Comparison of ENCODE assay signal across 13 cellular contexts in the genomic region with DNA sequence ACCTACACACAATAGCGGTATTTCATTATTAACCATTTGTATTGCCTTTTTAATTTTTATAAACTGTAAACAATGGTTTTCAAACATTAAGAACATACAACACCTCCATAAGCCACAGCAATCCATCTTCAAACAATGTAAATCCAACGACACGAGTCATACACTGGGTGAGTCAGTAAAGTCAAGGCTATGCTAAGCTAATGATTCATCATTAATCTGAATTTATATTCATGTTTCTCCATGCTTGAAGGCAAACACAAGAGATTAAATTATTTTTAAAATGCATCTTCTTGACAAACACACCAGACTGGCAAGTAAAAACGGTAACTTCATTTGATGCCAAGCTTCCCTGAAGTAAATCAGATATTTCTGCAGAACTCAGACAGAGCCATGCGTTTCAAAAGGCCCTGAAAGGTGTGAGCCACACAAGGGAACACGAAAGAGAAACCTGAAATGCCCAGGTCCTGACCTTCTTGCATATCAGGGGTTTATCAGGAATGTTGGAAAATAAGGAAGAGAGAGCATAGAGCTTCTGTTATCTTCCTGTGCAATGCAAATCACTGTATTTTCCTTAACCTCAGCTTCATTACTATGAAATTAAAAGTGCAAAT.
DNase-seq lines count a peak whose midpoint lies in the region; TF ChIP-seq lines count a peak whose summit lies in the region.
"Had no signal": no experiment of that assay in that cellular context is flagged by ENCODE, and none has a peak within 500 bp of the region (broad histone marks: within the 10 kb centered on the region; RNA-seq: fewer than 3 reads in every experiment).

No MANE protein-coding gene starts in this region.

- intact Hi-C loops in tibial artery (cut with DNase I; ENCODE audit: low total_unique reads) = no loop called here

- DNase-seq in Daoy (ENCODE audit: low read depth) = peak; percentile 31
- DNase-seq in NCI-H226 = peak; percentile 39
- DNase-seq in choroid plexus epithelial cell (ENCODE audit: low read depth) = peak; percentile 46
- DNase-seq in mesendoderm = peak; percentile 59
- DNase-seq in NCI-H1417 treated with DMSO at 0.1 percent for 48 hours (lab: John Stamatoyannopoulos, UW) = no peak
- no peak for DNase-seq in G401 (ENCODE audit: low spot score)
- DNase-seq in glutamatergic neuron = no peak
- no peak for DNase-seq in tibial artery
- DNase-seq: activated CD4-positive, alpha-beta T cell treated with anti-CD3 and anti-CD28 coated beads for 4 hours; body of pancreas; endodermal cell; psoas muscle; T-cell had no signal

- H3K4ac ChIP-seq in mesendoderm (ENCODE audit: low read depth, low read length) = no peak overlapping the region

- H3K4me2 ChIP-seq in mesendoderm (ENCODE audit: low read length) = no peak overlapping the region

- H4K5ac ChIP-seq in mesendoderm (ENCODE audit: low read length) = no peak overlapping the region

- no peak overlapping the region for H2BK120ac ChIP-seq in mesendoderm (ENCODE audit: low read depth, low read length)

- H3K23ac ChIP-seq in mesendoderm (ENCODE audit: low read length) = no peak overlapping the region

- H4K8ac ChIP-seq in mesendoderm (ENCODE audit: low read depth, low read length) = no peak overlapping the region

- in situ Hi-C loops in G401 (cut with HindIII; ENCODE audit: low sequenced_read_pairs) = no loop called here

- H3K9me3 ChIP-seq in tibial artery = peaks cover 0 to 12% (median 9%) of the 10 kb centered on the region in 3 donors

- no peak overlapping the region for H2BK15ac ChIP-seq in mesendoderm (replicated peaks; ENCODE audit: low read depth)

- H3K27me3 ChIP-seq in mesendoderm (ENCODE audit: insufficient read depth, low read length, poor library complexity) (no peaks in the 10 kb centered on the region), tibial artery (no peaks in the 10 kb centered on the region)
- H3K27me3 ChIP-seq: body of pancreas had no signal

- H2BK5ac ChIP-seq in mesendoderm (ENCODE audit: low read length) = no peak overlapping the region

- H3K4me1 ChIP-seq in mesendoderm (ENCODE audit: control insufficient read depth, low read depth, low read length) (no peaks in the 10 kb centered on the region), tibial artery (no peaks in the 10 kb centered on the region)
- H3K4me1 ChIP-seq: body of pancreas, psoas muscle had no signal

- H3K56ac ChIP-seq in mesendoderm (ENCODE audit: low read length) = no peak overlapping the region

- no CpG with 5 or more reads among the region's 6 CpGs for WGBS in mesendoderm (ENCODE audit: extremely low coverage, insufficient coverage, low lambda C conversion rate)

- H3K9me3 Mint-ChIP-seq in glutamatergic neuron (ENCODE audit: unreplicated experiment) = peaks cover 5% of the 10 kb centered on the region

- H3K27me3 Mint-ChIP-seq in glutamatergic neuron (ENCODE audit: unreplicated experiment) = no peaks in the 10 kb centered on the region

- no peak overlapping the region for H3K9ac ChIP-seq in mesendoderm (ENCODE audit: low read length)

- TF ChIP-seq CTCF in choroid plexus epithelial cell (conservative IDR thresholded peaks at IDR 0.05; ENCODE audit: low read depth, low read length) = no peak
- TF ChIP-seq CTCF in glutamatergic neuron (IDR thresholded peaks at IDR 0.05; ENCODE audit: partially characterized antibody, unreplicated experiment) = no peak
- TF ChIP-seq CTCF in tibial artery (IDR thresholded peaks at IDR 0.05) = no peak

- H3K4me3 Mint-ChIP-seq in glutamatergic neuron (ENCODE audit: unreplicated experiment) = no peak overlapping the region
- H3K4me3 Mint-ChIP-seq: endodermal cell, T-cell had no signal

- no peaks in the 10 kb centered on the region for H3K4me1 Mint-ChIP-seq in glutamatergic neuron (ENCODE audit: low read depth, unreplicated experiment)
- H3K4me1 Mint-ChIP-seq: endodermal cell, T-cell had no signal

- H3K4me3 ChIP-seq in choroid plexus epithelial cell (ENCODE audit: low read depth, low read length) (no peak overlapping the region), mesendoderm (ENCODE audit: low read length) (no peak overlapping the region), tibial artery (no peak overlapping the region)
- H3K4me3 ChIP-seq: body of pancreas, psoas muscle had no signal

- no peak overlapping the region for H2AK5ac ChIP-seq in mesendoderm (ENCODE audit: low read length)

- H3K79me2 ChIP-seq in mesendoderm (ENCODE audit: control insufficient read depth, insufficient read depth, low read length) = no peaks in the 10 kb centered on the region

- H3K27ac ChIP-seq in mesendoderm (ENCODE audit: low read depth, low read length) = no peak overlapping the region
- H3K27ac ChIP-seq in tibial artery = no peak overlapping the region
- H3K27ac ChIP-seq: body of pancreas, psoas muscle had no signal

- H3K79me1 ChIP-seq in mesendoderm (ENCODE audit: low read length) = no peaks in the 10 kb centered on the region

- H3K36me3 ChIP-seq in mesendoderm (ENCODE audit: control insufficient read depth, insufficient read depth, low read length) (no peaks in the 10 kb centered on the region), tibial artery (no peaks in the 10 kb centered on the region)

- peaks cover 5% of the 10 kb centered on the region for H3K36me3 Mint-ChIP-seq in glutamatergic neuron (ENCODE audit: unreplicated experiment)
- H3K36me3 Mint-ChIP-seq: T-cell had no signal

- H3K27ac Mint-ChIP-seq in glutamatergic neuron (ENCODE audit: unreplicated experiment) = no peak overlapping the region
- H3K27ac Mint-ChIP-seq: endodermal cell, T-cell had no signal

- H3K18ac ChIP-seq in mesendoderm (ENCODE audit: low read length) = no peak overlapping the region

Comparison
In these comparisons a context has a peak if more than half of its experiments do, and no peak if none do; other contexts are left out.
1. DNase-seq: peak in Daoy (single experiment), NCI-H226 (single experiment), choroid plexus epithelial cell (single experiment) and mesendoderm (single experiment); none in NCI-H1417 treated with DMSO at 0.1 percent for 48 hours (single experiment), G401 (single experiment), glutamatergic neuron (single experiment) and tibial artery (0 of 2).